Comparison of ENCODE assay signal across 8 cellular contexts in the genomic region with DNA sequence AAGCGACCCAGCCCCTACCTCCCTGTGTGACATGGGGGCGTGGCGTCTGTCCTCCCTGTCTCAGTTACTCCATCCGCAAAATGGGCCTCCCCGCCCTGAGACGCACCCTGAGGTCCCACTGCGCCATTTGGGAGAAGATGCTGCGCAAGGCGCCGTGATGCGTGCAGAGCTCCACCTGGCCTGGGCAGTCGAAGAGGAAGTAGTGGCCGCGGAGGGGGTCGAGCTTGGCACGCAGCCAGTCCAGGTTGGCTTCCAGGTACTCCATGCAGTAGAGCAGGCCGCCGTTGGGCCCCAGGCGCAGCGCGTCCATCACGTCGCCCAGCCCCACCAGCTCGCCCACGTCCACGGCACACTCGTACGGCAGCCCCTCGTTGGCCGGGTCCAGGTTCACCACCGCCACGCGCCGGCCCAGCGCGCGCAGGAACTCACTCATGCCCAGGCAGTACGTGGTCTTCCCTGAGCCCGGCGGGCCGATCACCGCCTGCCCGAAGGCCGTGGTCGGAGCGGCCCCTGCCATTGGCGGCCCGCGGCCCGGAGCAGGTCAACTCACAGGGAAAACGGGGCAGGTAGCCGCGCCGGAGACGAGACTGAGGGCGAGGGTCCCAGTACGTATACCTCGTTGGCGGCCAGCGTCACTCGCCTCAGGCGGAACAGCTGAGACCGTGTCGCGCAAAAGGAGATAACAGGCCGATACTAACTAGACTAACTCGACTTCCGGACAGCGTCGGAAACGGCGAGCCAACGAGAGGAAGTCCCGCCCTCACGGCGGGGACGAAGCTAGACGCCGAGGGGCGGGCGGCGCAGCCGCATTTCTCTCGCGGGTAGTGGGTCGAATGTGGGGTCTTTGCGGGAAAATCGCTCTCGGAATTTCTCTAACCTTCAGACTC. TPM values are rescaled to one million over a fixed set of nuclear protein-coding genes. Genes with fewer than 3 reads are reported as not detected.
DNase-seq lines count a peak whose midpoint lies in the region; ATAC-seq, FAIRE-seq and TF ChIP-seq lines count a peak whose summit lies in the region.

A gene (minus strand): TSS at position 704 of the 887 bp plus-strand sequence. CDS start 187 bp downstream, at position 517.

- peaks cover 73% of the 10 kb centered on the region for H3K36me3 Mint-ChIP-seq in CD8-positive, alpha-beta T cell

- H3K4me2 ChIP-seq in OCI-LY1 (ENCODE audit: low read length) (peak within 1 kb of the TSS; percentile 81), endothelial cell of umbilical vein (ENCODE audit: insufficient read depth, low read length) (peak within 1 kb of the TSS; percentile 44)

- no peaks in the 10 kb centered on the region for H3F3A ChIP-seq in OCI-LY1 (ENCODE audit: insufficient read depth, low read length)

- dilution Hi-C loops in endothelial cell of umbilical vein (cut with MboI; ENCODE audit: extremely low pct_ligation_motif_present, low sequenced_read_pairs) = no loop called here

- POLR2A ChIA-PET in CD8-positive, alpha-beta T cell (lab: Charles Lee) = interaction anchor here (0.6 to 2.9 kb wide), 23 partner anchors 9 to 1262 kb away, joined by 3 to 44 read pairs (median 4); a partner anchor contains a TSS
- POLR2A ChIA-PET in endothelial cell of umbilical vein (lab: Charles Lee) = interaction anchor here (0.6 to 1.9 kb wide), 5 partner anchors 10 to 196 kb away, joined by 3 to 17 read pairs (median 5); a partner anchor contains a TSS

- H3K9me3 Mint-ChIP-seq in CD8-positive, alpha-beta T cell = no peaks in the 10 kb centered on the region

- peak; percentile 95 for TF ChIP-seq POLR2A in endothelial cell of umbilical vein (IDR thresholded peaks at IDR 0.05; ENCODE audit: low read depth, low read length)

- H3K27me3 Mint-ChIP-seq in CD8-positive, alpha-beta T cell (ENCODE audit: low read depth) = no peaks in the 10 kb centered on the region

- H2AFZ ChIP-seq in OCI-LY1 (ENCODE audit: low read length) = no peak within 1 kb of the TSS
- H2AFZ ChIP-seq in endothelial cell of umbilical vein (ENCODE audit: low read depth, low read length) = peak within 1 kb of the TSS; percentile 41

- H3K79me2 ChIP-seq in OCI-LY1 (ENCODE audit: insufficient read depth, low read length) (no peaks in the 10 kb centered on the region), endothelial cell of umbilical vein (ENCODE audit: control insufficient read depth, insufficient read depth, low read length) (peaks cover 18% of the 10 kb centered on the region)

- H3K9me1 ChIP-seq in endothelial cell of umbilical vein (replicated peaks; ENCODE audit: control insufficient read depth, extremely low read depth, insufficient read depth, low read length) = no peaks in the 10 kb centered on the region

- CTCF ChIA-PET in CD8-positive, alpha-beta T cell (lab: Charles Lee) = interaction anchor here (0.9 to 4.7 kb wide), 9 partner anchors 9 to 287 kb away, joined by 3 to 17 read pairs (median 4); a partner anchor contains a TSS
- CTCF ChIA-PET in endothelial cell of umbilical vein (lab: Charles Lee) = interaction anchor here (0.6 to 1.3 kb wide), 8 partner anchors 9 to 288 kb away, joined by 3 to 9 read pairs (median 3); a partner anchor contains a TSS

- H3K4me3 ChIP-seq in CD8-positive, alpha-beta T cell (ENCODE audit: low read depth, low read length) = peak within 1 kb of the TSS; percentile 94
- H3K4me3 ChIP-seq in OCI-LY1 (ENCODE audit: low read depth, low read length, poor library complexity, severe bottlenecking) = peak within 1 kb of the TSS; percentile 95
- H3K4me3 ChIP-seq in endothelial cell of umbilical vein (replicated peaks in 1 of 3; ENCODE audit: insufficient read depth in 1 of 3, low read depth in 1 of 3, low read length in 3 of 3) = peak within 1 kb of the TSS; percentile 18 to 82 (median 54)

- no peaks in the 10 kb centered on the region for H3K27me3 ChIP-seq in CD8-positive, alpha-beta T cell (ENCODE audit: insufficient read depth, low read length)
- H3K27me3 ChIP-seq in OCI-LY1 (ENCODE audit: insufficient read depth, low read length) (no peaks in the 10 kb centered on the region), endothelial cell of umbilical vein (ENCODE audit: control insufficient read depth in 2 of 2, insufficient read depth in 2 of 2, low read length in 2 of 2) (no peaks in the 10 kb centered on the region)

- H3K27ac ChIP-seq in CD8-positive, alpha-beta T cell (ENCODE audit: low read depth, low read length) = peak within 1 kb of the TSS; percentile 86
- peak within 1 kb of the TSS; percentile 59 for H3K27ac ChIP-seq in OCI-LY1 (ENCODE audit: low read depth, low read length, poor library complexity, severe bottlenecking)
- H3K27ac ChIP-seq in endothelial cell of umbilical vein (ENCODE audit: insufficient read depth, low read depth, low read length) = peak within 1 kb of the TSS; percentile 46

- H3K9ac ChIP-seq in OCI-LY1 (ENCODE audit: low read length) (peak within 1 kb of the TSS; percentile 89), endothelial cell of umbilical vein (replicated peaks; ENCODE audit: extremely low read depth, insufficient read depth, low read length) (peak within 1 kb of the TSS; percentile 52)

- H3K27ac Mint-ChIP-seq in CD8-positive, alpha-beta T cell = peak within 1 kb of the TSS; percentile 96

- peak within 1 kb of the TSS; percentile 94 for H3K4me3 Mint-ChIP-seq in CD8-positive, alpha-beta T cell

- BruUV-seq in endothelial cell of umbilical vein (replicated peaks; lab: Mats Ljungman, UMichigan) = TSS peak; percentile 56

- H3K4me1 ChIP-seq in CD8-positive, alpha-beta T cell (ENCODE audit: insufficient read depth, low read length) = peaks cover 18% of the 10 kb centered on the region
- H3K4me1 ChIP-seq in OCI-LY1 (ENCODE audit: insufficient read depth, low read length, severe bottlenecking) = peaks cover 18% of the 10 kb centered on the region
- peaks cover 6% of the 10 kb centered on the region for H3K4me1 ChIP-seq in endothelial cell of umbilical vein (ENCODE audit: control insufficient read depth, extremely low read depth, insufficient read depth, low read length)

- H3K9me3 ChIP-seq in CD8-positive, alpha-beta T cell (ENCODE audit: low read length) = no peaks in the 10 kb centered on the region
- H3K9me3 ChIP-seq in OCI-LY1 (ENCODE audit: low read length) (no peaks in the 10 kb centered on the region), endothelial cell of umbilical vein (replicated peaks; ENCODE audit: control insufficient read depth, insufficient read depth, low read length) (no peaks in the 10 kb centered on the region)

- H4K20me1 ChIP-seq in OCI-LY1 (ENCODE audit: insufficient read depth, low read length) (no peaks in the 10 kb centered on the region), endothelial cell of umbilical vein (replicated peaks; ENCODE audit: control insufficient read depth, extremely low read depth, insufficient read depth, low read length) (no peaks in the 10 kb centered on the region)

- H3K36me3 ChIP-seq in CD8-positive, alpha-beta T cell (ENCODE audit: insufficient read depth, low read length) = peaks cover 22% of the 10 kb centered on the region
- H3K36me3 ChIP-seq in OCI-LY1 (ENCODE audit: insufficient read depth, low read length) = peaks cover 63% of the 10 kb centered on the region
- H3K36me3 ChIP-seq in endothelial cell of umbilical vein (ENCODE audit: control insufficient read depth in 2 of 2, extremely low read depth in 1 of 2, insufficient read depth in 2 of 2, low read length in 2 of 2) = peaks cover 12 to 34% of the 10 kb centered on the region in 2 experiments

- peak; percentile 44 to 83 (median 73) for DNase-seq in CD8-positive, alpha-beta T cell
- DNase-seq in HK-2 (ENCODE audit: unreplicated experiment) (peak; percentile 77), activated T-cell treated with anti-CD3 and anti-CD28 coated beads for 1 hour (ENCODE audit: low read depth) (peak; percentile 68), endothelial cell of umbilical vein (ENCODE audit: low read depth, low spot score) (peak; percentile 87), middle frontal gyrus (ENCODE audit: extremely low spot score, low spot score) (peak; percentile 83)
- DNase-seq in stimulated activated CD8-positive, alpha-beta memory T cell treated with anti-CD3 and anti-CD28 coated beads, Interleukin-2, amount 100 ng/mL, for 1 hour (ENCODE audit: low read depth in 2 of 2) = peak; percentile 58 to 59

- H3K4me1 Mint-ChIP-seq in CD8-positive, alpha-beta T cell (ENCODE audit: low read depth) = peaks cover 42% of the 10 kb centered on the region

- peak; percentile 97 for FAIRE-seq in endothelial cell of umbilical vein (lab: Jason Lieb, UNC)

- TF ChIP-seq CTCF in CD8-positive, alpha-beta T cell (IDR thresholded peaks at IDR 0.05) = no peak
- TF ChIP-seq CTCF in OCI-LY1 (IDR thresholded peaks at IDR 0.05; ENCODE audit: low read length) (no peak), endothelial cell of umbilical vein (IDR thresholded peaks at IDR 0.05; ENCODE audit: extremely low read depth in 1 of 2, insufficient read depth in 1 of 2, low read depth in 1 of 2, low read length in 2 of 2) (no peak)

- intact Hi-C loops in CD8-positive, alpha-beta T cell (cut with DNase I, micrococcal nuclease) = loop anchor here (1.0 to 10.0 kb wide), 8 partner anchors 10 to 415 kb away; a partner anchor contains a TSS
- intact Hi-C loops in endothelial cell of umbilical vein (cut with micrococcal nuclease) = no loop called here

- peak; percentile 92 for ATAC-seq in CD8-positive, alpha-beta T cell
- ATAC-seq in GM19438 (IDR thresholded peaks at IDR 0.05; ENCODE audit: low read depth, unreplicated experiment) = peak; percentile 90

- no peaks in the 10 kb centered on the region for H3K9me2 ChIP-seq in OCI-LY1 (ENCODE audit: low read depth, low read length)

TF ChIP-seq in endothelial cell of umbilical vein, 7 proteins besides CTCF, POLR2A, EP300 and RAD21:
- TF ChIP-seq POLR2AphosphoS5 (IDR thresholded peaks at IDR 0.05; ENCODE audit: insufficient read depth, low read depth, low read length) (peak; percentile 97), GATA2 (IDR thresholded peaks at IDR 0.05; ENCODE audit: insufficient read depth, insufficient read length, low read depth, low read length) (peak; percentile 40), EZH2 (IDR thresholded peaks at IDR 0.05; ENCODE audit: borderline replicate concordance, low read depth, low read length, severe bottlenecking) (no peak)

RNA-seq across cellular contexts. Expression of the gene that starts here (rescaled TPM):
- total RNA-seq in CD8-positive, alpha-beta T cell = 10 to 100 TPM; 35.1 to 37.4 TPM
- 36.7 and 37.4 TPM in 2 replicates for total RNA-seq in endothelial cell of umbilical vein
- 21.9 and 44.8 TPM in 2 replicates for polyA plus RNA-seq in endothelial cell of umbilical vein
- polyA plus RNA-seq in endothelial cell of umbilical vein (2011; cell fraction: cytosol; rRNA removed) = 29.6 and 32.2 TPM in 2 replicates
- polyA plus RNA-seq in endothelial cell of umbilical vein (2011; cell fraction: nucleus; rRNA removed) = 24.8 and 30.8 TPM in 2 replicates
- polyA plus RNA-seq in endothelial cell of umbilical vein (2012) = 19.2 and 21.1 TPM in 2 replicates
- polyA minus RNA-seq in endothelial cell of umbilical vein = 69.0 and 76.6 TPM in 2 replicates
- polyA minus RNA-seq in endothelial cell of umbilical vein (2011; cell fraction: cytosol; rRNA and poly(A)+ RNA removed) = 15.5 TPM
- polyA minus RNA-seq in endothelial cell of umbilical vein (2011; cell fraction: nucleus; rRNA and poly(A)+ RNA removed) = 19.7 and 25.0 TPM in 2 replicates

Comparison
In these comparisons a context has a peak if more than half of its experiments do, and no peak if none do; other contexts are left out.
1. Peak in every context shown above with its lines: DNase-seq, ATAC-seq, H3K4me3 ChIP-seq and H3K27ac ChIP-seq.